9 cellular contexts compared by ENCODE assay signal in genomic region chr12:79127268-79127895, GRCh38.
DNase-seq lines count a peak whose midpoint lies in the region; ATAC-seq and TF ChIP-seq lines count a peak whose summit lies in the region.
"Had no signal": no experiment of that assay in that cellular context is flagged by ENCODE, and none has a peak within 500 bp of the region (broad histone marks: within the 10 kb centered on the region; RNA-seq: fewer than 3 reads in every experiment).

No MANE protein-coding gene starts in this region.

- no peaks in the 10 kb centered on the region for H3K79me2 ChIP-seq in Karpas-422 (ENCODE audit: low read length)

- no peaks in the 10 kb centered on the region for H4K20me1 ChIP-seq in Karpas-422 (ENCODE audit: insufficient read depth, low read depth, low read length)

- H3K4me1 ChIP-seq in Karpas-422 (ENCODE audit: low read length): no peaks in the 10 kb centered on the region

- TF ChIP-seq CTCF in AG09319 (IDR thresholded peaks at IDR 0.05; ENCODE audit: low read depth, low read length) (no peak), GM20000 (IDR thresholded peaks at IDR 0.05; ENCODE audit: extremely low read depth, missing control alignments) (no peak)

- no peak overlapping the region for H3K9ac ChIP-seq in Karpas-422 (ENCODE audit: low read length)

- H3K9me3 ChIP-seq in Karpas-422 (ENCODE audit: low read length): no peaks in the 10 kb centered on the region

- no peaks in the 10 kb centered on the region for H3K36me3 ChIP-seq in Karpas-422 (ENCODE audit: insufficient read depth, low read length)

- H3K9me2 ChIP-seq in Karpas-422 (replicated peaks; ENCODE audit: insufficient read depth, low read length): no peaks in the 10 kb centered on the region

- H2AFZ ChIP-seq in Karpas-422 (ENCODE audit: low read length): no peak overlapping the region

- ATAC-seq in HG03439 (IDR thresholded peaks at IDR 0.05; ENCODE audit: unreplicated experiment): peak; percentile 100

- H3K4me3 ChIP-seq in Karpas-422 (ENCODE audit: low read length): no peak overlapping the region

- no peak overlapping the region for H3K4me2 ChIP-seq in Karpas-422 (ENCODE audit: low read depth, low read length, poor library complexity, severe bottlenecking)

- no peaks in the 10 kb centered on the region for H3K27me3 ChIP-seq in Karpas-422 (ENCODE audit: low read length)

- H3K27ac ChIP-seq in caudate nucleus (ENCODE audit: low read depth, low read length) (peak overlapping the region; percentile 24), Karpas-422 (ENCODE audit: low read length) (no peak overlapping the region), substantia nigra (ENCODE audit: low read depth, low read length, poor library complexity, severe bottlenecking) (no peak overlapping the region)

- DNase-seq in AG09319 (ENCODE audit: extremely low read depth, low read depth) (peak; percentile 15), GM20000 (ENCODE audit: low spot score) (peak; percentile 2), caudate nucleus (lab: John Stamatoyannopoulos, UW) (peak in 3 of 61 donors; percentile 13 to 28 (median 13)), ecto neural progenitor cell (ENCODE audit: low spot score) (no peak), HuH-7.5 (ENCODE audit: low spot score) (no peak), Karpas-422 (no peak), substantia nigra (lab: John Stamatoyannopoulos, UW) (no peak)
- DNase-seq: GDM1 had no signal

Comparison
In these comparisons a context has a peak if more than half of its experiments do, and no peak if none do; other contexts are left out.
1. DNase-seq: peak in AG09319 (single experiment) and GM20000 (single experiment); none in ecto neural progenitor cell (single experiment), HuH-7.5 (single experiment), Karpas-422 (single experiment) and substantia nigra (0 of 49).